Comparison of ENCODE assay signal across 8 cellular contexts in genomic region chr6:41200296-41200900, GRCh38. TPM values are rescaled to one million over a fixed set of nuclear protein-coding genes. Genes with fewer than 3 reads are reported as not detected.
A peak's percentile ranks its signal among the peaks of the same experiment; 100 is the strongest.
DNase-seq lines count a peak whose midpoint lies in the region; ATAC-seq lines count a peak whose summit lies in the region.

No MANE protein-coding gene starts in this region.

- no peak overlapping the region for H3K27ac ChIP-seq in GM23248
- no peak overlapping the region for H3K27ac ChIP-seq in aorta (ENCODE audit: low read depth in 1 of 2, low read length in 2 of 2)

- in situ Hi-C loops in GM23248 (cut with MboI): no loop called here

- peaks cover 48% of the 10 kb centered on the region for H3K4me1 Mint-ChIP-seq in activated naive CD8-positive, alpha-beta T cell treated with anti-CD3 and anti-CD28 coated beads for 36 hours

- H3K9me3 ChIP-seq in GM23248 (ENCODE audit: low read depth) (no peaks in the 10 kb centered on the region), aorta (ENCODE audit: control insufficient read depth, low read length) (no peaks in the 10 kb centered on the region)

- peaks cover 2% of the 10 kb centered on the region; the same call in 1 of the 2 replicates for H3K27me3 ChIP-seq in GM23248 (replicated peaks; ENCODE audit: insufficient read depth)
- no peaks in the 10 kb centered on the region for H3K27me3 ChIP-seq in aorta (ENCODE audit: control insufficient read depth in 1 of 2, insufficient read depth in 2 of 2, low read length in 1 of 2)

- H3K27ac Mint-ChIP-seq in activated naive CD8-positive, alpha-beta T cell treated with anti-CD3 and anti-CD28 coated beads for 36 hours: peak overlapping the region; percentile 96

- 44 to 75% methylated on average over 2 of the region's 2 CpGs for WGBS in GM23248 (ENCODE audit: low coverage in 1 of 2, low lambda C conversion rate in 2 of 2, missing lambda C conversion rate in 2 of 2), 2 experiments
- WGBS in aorta, 2 donors: 72 to 74% methylated on average over 2 of the region's 2 CpGs

- DNase-seq in Ammon's horn (ENCODE audit: low spot score) (peak; percentile 20), GM23248 (peak; percentile 26), SW480 (ENCODE audit: low spot score) (peak; percentile 30), mesenteric fat pad (ENCODE audit: low spot score) (peak; percentile 74), aorta (peak in 1 of 2 donors; percentile 65), NCI-H187 (lab: John Stamatoyannopoulos, UW) (no peak)
- DNase-seq in activated naive CD8-positive, alpha-beta T cell treated with anti-CD3 and anti-CD28 coated beads for 36 hours: peak; percentile 55

- H3K4me1 ChIP-seq in GM23248 (ENCODE audit: insufficient read depth): no peaks in the 10 kb centered on the region
- H3K4me1 ChIP-seq in aorta (ENCODE audit: control insufficient read depth in 1 of 2, insufficient read depth in 2 of 2, low read length in 2 of 2): no peaks in the 10 kb centered on the region

- H3K4me3 Mint-ChIP-seq in activated naive CD8-positive, alpha-beta T cell treated with anti-CD3 and anti-CD28 coated beads for 36 hours: peak overlapping the region; percentile 50

- no peak overlapping the region for H3K4me2 ChIP-seq in GM23248 (ENCODE audit: unreplicated experiment)

- H2AFZ ChIP-seq in GM23248: peak overlapping the region; percentile 24; the same call in 1 of the 2 replicates

- no peaks in the 10 kb centered on the region for H3K79me2 ChIP-seq in GM23248 (ENCODE audit: insufficient read depth)

- intact Hi-C loops in aorta (cut with DNase I): no loop called here

- ATAC-seq in aorta (ENCODE audit: low FRiP score) (peak; percentile 61), HG02840 (IDR thresholded peaks at IDR 0.05; ENCODE audit: low FRiP score, unreplicated experiment) (no peak)

- no peaks in the 10 kb centered on the region for H3K9me2 ChIP-seq in GM23248 (ENCODE audit: insufficient read depth)

- no peaks in the 10 kb centered on the region for H3K36me3 ChIP-seq in GM23248 (ENCODE audit: low read depth)
- H3K36me3 ChIP-seq in aorta (ENCODE audit: control insufficient read depth in 1 of 2, insufficient read depth in 2 of 2, low read length in 1 of 2): no peaks in the 10 kb centered on the region

- H4K20me1 ChIP-seq in GM23248 (ENCODE audit: insufficient read depth): no peaks in the 10 kb centered on the region

- H3K9me3 Mint-ChIP-seq in activated naive CD8-positive, alpha-beta T cell treated with anti-CD3 and anti-CD28 coated beads for 36 hours: peaks cover 2% of the 10 kb centered on the region

- H3K4me3 ChIP-seq in GM23248 (no peak overlapping the region), aorta (ENCODE audit: low read length in 2 of 2) (no peak overlapping the region)

- no peaks in the 10 kb centered on the region for H3K36me3 Mint-ChIP-seq in activated naive CD8-positive, alpha-beta T cell treated with anti-CD3 and anti-CD28 coated beads for 36 hours

- no peak overlapping the region for H3K9ac ChIP-seq in GM23248

- H3K27me3 Mint-ChIP-seq in activated naive CD8-positive, alpha-beta T cell treated with anti-CD3 and anti-CD28 coated beads for 36 hours: no peaks in the 10 kb centered on the region

- no peaks in the 10 kb centered on the region for H3F3A ChIP-seq in GM23248 (ENCODE audit: insufficient read depth)

RNA-seq across cellular contexts. Expression of gene TREML2, which starts 0.6 kb away (rescaled TPM):
- not detected in 2 replicates for total RNA-seq in GM23248 (2014; rRNA removed; shearing (Covaris generic))
- not detected in 2 replicates for polyA plus RNA-seq in GM23248 (2016; fragmentation: Nextera tagmentation; extraction: Ambion mirVana)
- 1 to 10 TPM; 8.9 TPM for total RNA-seq in activated naive CD8-positive, alpha-beta T cell treated with anti-CD3 and anti-CD28 coated beads for 36 hours
- total RNA-seq in mesenteric fat pad: 1.0 TPM
- total RNA-seq in aorta: under 1 TPM; 0.30 to 0.62 TPM
- under 1 TPM in 1 of 2 donors, not detected in 1; 0.38 TPM for polyA plus RNA-seq in aorta

RNA-seq across cellular contexts. Expression of gene TREML4, which starts 27.8 kb away (rescaled TPM):
- total RNA-seq in GM23248 (2014; rRNA removed; shearing (Covaris generic)): not detected in 2 replicates
- polyA plus RNA-seq in GM23248 (2016; fragmentation: Nextera tagmentation; extraction: Ambion mirVana): not detected in 2 replicates
- total RNA-seq in activated naive CD8-positive, alpha-beta T cell treated with anti-CD3 and anti-CD28 coated beads for 36 hours: not detected
- total RNA-seq in mesenteric fat pad: 0.67 TPM
- under 1 TPM in 1 of 2 donors, not detected in 1; 0.49 TPM for total RNA-seq in aorta
- not detected for polyA plus RNA-seq in aorta

RNA-seq across cellular contexts. Expression of gene TREM2, which starts 37.5 kb away (rescaled TPM):
- not detected in 2 replicates for total RNA-seq in GM23248 (2014; rRNA removed; shearing (Covaris generic))
- polyA plus RNA-seq in GM23248 (2016; fragmentation: Nextera tagmentation; extraction: Ambion mirVana): not detected in 2 replicates
- not detected for total RNA-seq in activated naive CD8-positive, alpha-beta T cell treated with anti-CD3 and anti-CD28 coated beads for 36 hours
- 11.0 TPM for total RNA-seq in mesenteric fat pad
- 1 to 10 TPM; 6.6 to 8.1 TPM for total RNA-seq in aorta
- 10 to 100 TPM in 1 of 2 donors, 1 to 10 TPM in 1; 4.7 to 11.3 TPM for polyA plus RNA-seq in aorta

RNA-seq across cellular contexts. Expression of gene TREML1, which starts 46.3 kb away (rescaled TPM):
- not detected in 2 replicates for total RNA-seq in GM23248 (2014; rRNA removed; shearing (Covaris generic))
- polyA plus RNA-seq in GM23248 (2016; fragmentation: Nextera tagmentation; extraction: Ambion mirVana) (not detected in 2 replicates), aorta (not detected)
- total RNA-seq in activated naive CD8-positive, alpha-beta T cell treated with anti-CD3 and anti-CD28 coated beads for 36 hours: not detected
- total RNA-seq in mesenteric fat pad (0.55 TPM), aorta (1 to 10 TPM; 1.2 to 1.7 TPM)

Comparison
In these comparisons a context has a peak if more than half of its experiments do, and no peak if none do; other contexts are left out.
1. DNase-seq: peak in Ammon's horn (single experiment), GM23248 (single experiment), SW480 (single experiment), activated naive CD8-positive, alpha-beta T cell treated with anti-CD3 and anti-CD28 coated beads for 36 hours (single experiment) and mesenteric fat pad (single experiment); none in NCI-H187 (0 of 2).